ENCODE assay signal across 9 cellular contexts in genomic region chr20:39800548-39800947, GRCh38.
DNase-seq lines count a peak whose midpoint lies in the region; ATAC-seq and TF ChIP-seq lines count a peak whose summit lies in the region.
"Had no signal": no experiment of that assay in that cellular context is flagged by ENCODE, and none has a peak within 500 bp of the region (broad histone marks: within the 10 kb centered on the region; RNA-seq: fewer than 3 reads in every experiment).

No MANE protein-coding gene starts in this region.

- peak overlapping the region; percentile 16 to 59 (median 20) for H3K27ac Mint-ChIP-seq in nephron
- H3K27ac Mint-ChIP-seq in activated CD4-positive, alpha-beta memory T cell treated with anti-CD3 and anti-CD28 coated beads, Interleukin-2, amount 10 ng/mL, durations not matched to agents 7 days and 5 days, result no peak overlapping the region

- TF ChIP-seq CTCF in astrocyte of the cerebellum (IDR thresholded peaks at IDR 0.05; ENCODE audit: low read depth, low read length, missing control alignments), result no peak
- TF ChIP-seq CTCF in nephron (IDR thresholded peaks at IDR 0.05; ENCODE audit: unreplicated experiment in 3 of 3), result no peak

- DNase-seq in astrocyte of the cerebellum (ENCODE audit: low read depth) (peak; percentile 71), T-helper 2 cell (no peak)
- no peak for DNase-seq in activated effector memory CD4-positive, alpha-beta T cell treated with anti-CD3 and anti-CD28 coated beads, Interleukin-2, amount 50 U/mL, for 16 hours
- DNase-seq in stimulated activated naive CD4-positive, alpha-beta T cell (lab: John Stamatoyannopoulos, UW), result no peak
- DNase-seq in activated CD4-positive, alpha-beta memory T cell treated with anti-CD3 and anti-CD28 coated beads, Interleukin-2, amount 10 ng/mL, durations not matched to agents 7 days and 5 days, result no peak
- DNase-seq: activated CD4-positive, alpha-beta T cell treated with anti-CD3 and anti-CD28 coated beads, Interleukin-2, amount 50 U/mL, for 4 hours had no signal

- peaks cover 6% of the 10 kb centered on the region for H3K4me1 Mint-ChIP-seq in nephron
- H3K4me1 Mint-ChIP-seq in activated CD4-positive, alpha-beta memory T cell treated with anti-CD3 and anti-CD28 coated beads, Interleukin-2, amount 10 ng/mL, durations not matched to agents 7 days and 5 days, result no peaks in the 10 kb centered on the region

- no peaks in the 10 kb centered on the region for H3K36me3 Mint-ChIP-seq in nephron (ENCODE audit: low read depth)
- H3K36me3 Mint-ChIP-seq in activated CD4-positive, alpha-beta memory T cell treated with anti-CD3 and anti-CD28 coated beads, Interleukin-2, amount 10 ng/mL, durations not matched to agents 7 days and 5 days (ENCODE audit: low read depth), result no peaks in the 10 kb centered on the region

- H3K27me3 Mint-ChIP-seq in nephron (ENCODE audit: low read depth), result no peaks in the 10 kb centered on the region
- no peaks in the 10 kb centered on the region for H3K27me3 Mint-ChIP-seq in activated CD4-positive, alpha-beta memory T cell treated with anti-CD3 and anti-CD28 coated beads, Interleukin-2, amount 10 ng/mL, durations not matched to agents 7 days and 5 days

- H3K4me3 Mint-ChIP-seq in nephron, result no peak overlapping the region
- H3K4me3 Mint-ChIP-seq in activated CD4-positive, alpha-beta memory T cell treated with anti-CD3 and anti-CD28 coated beads, Interleukin-2, amount 10 ng/mL, durations not matched to agents 7 days and 5 days, result no peak overlapping the region

- CTCF ChIA-PET in activated CD4-positive, alpha-beta memory T cell treated with anti-CD3 and anti-CD28 coated beads, Interleukin-2, amount 10 ng/mL, durations not matched to agents 7 days and 5 days (lab: Charles Lee), result no interaction called here

- no peak overlapping the region for H3K4me3 ChIP-seq in astrocyte of the cerebellum (ENCODE audit: low read depth, low read length)

- in situ Hi-C loops in astrocyte of the cerebellum (cut with HindIII; ENCODE audit: low sequenced_read_pairs), result no loop called here

- POLR2A ChIA-PET in activated CD4-positive, alpha-beta memory T cell treated with anti-CD3 and anti-CD28 coated beads, Interleukin-2, amount 10 ng/mL, durations not matched to agents 7 days and 5 days (lab: Charles Lee), result no interaction called here

- peaks cover 4% of the 10 kb centered on the region for H3K9me3 Mint-ChIP-seq in nephron
- no peaks in the 10 kb centered on the region for H3K9me3 Mint-ChIP-seq in activated CD4-positive, alpha-beta memory T cell treated with anti-CD3 and anti-CD28 coated beads, Interleukin-2, amount 10 ng/mL, durations not matched to agents 7 days and 5 days

- ATAC-seq in GM18511 (IDR thresholded peaks at IDR 0.05; ENCODE audit: unreplicated experiment) (peak; percentile 81), HG02870 (IDR thresholded peaks at IDR 0.05; ENCODE audit: unreplicated experiment) (peak; percentile 49)
